Comparison of ENCODE assay signal across 34 cellular contexts in the genomic region with DNA sequence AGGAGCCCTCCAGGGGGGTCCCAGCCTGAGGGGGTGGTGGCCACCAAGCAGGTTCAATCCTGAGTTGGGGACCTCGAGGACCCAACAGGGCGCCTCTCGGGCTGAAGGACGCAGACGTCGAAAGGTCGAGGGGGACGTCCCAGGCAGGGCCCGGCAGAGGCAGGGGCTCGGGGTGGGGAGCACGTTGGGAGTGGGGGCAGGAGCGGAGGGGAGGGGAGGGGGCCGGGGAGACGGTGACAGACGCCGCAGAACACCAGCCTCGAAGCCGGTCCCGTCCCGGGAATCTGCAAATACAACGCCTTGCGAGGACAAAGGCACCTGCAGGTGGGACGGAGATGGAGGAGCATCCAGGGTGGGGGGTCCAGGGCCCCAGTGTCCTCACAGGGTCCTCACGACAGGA. TPM values are rescaled to one million over a fixed set of nuclear protein-coding genes. Genes with fewer than 3 reads are reported as not detected.
"Had no signal": no experiment of that assay in that cellular context is flagged by ENCODE, and none has a peak within 500 bp of the region (broad histone marks: within the 10 kb centered on the region; RNA-seq: fewer than 3 reads in every experiment).

No MANE protein-coding gene starts in this region.

- ATAC-seq: gastrocnemius medialis; left lung; lower lobe of right lung; naive thymus-derived CD8-positive, alpha-beta T cell; psoas muscle had no signal

- H3K4me1 ChIP-seq: parathyroid adenoma had no signal

- H3K27ac Mint-ChIP-seq: activated CD4-positive, alpha-beta memory T cell treated with anti-CD3 and anti-CD28 coated beads, Interleukin-2, amount 10 ng/mL, durations not matched to agents 7 days and 5 days; activated CD4-positive, alpha-beta T cell treated with anti-CD3 and anti-CD28 coated beads, Interleukin-2, amount 10 ng/mL, durations not matched to agents 7 days and 5 days; activated naive CD4-positive, alpha-beta T cell treated with anti-CD3 and anti-CD28 coated beads, Interleukin-2, amount 10 ng/mL, durations not matched to agents 7 days and 5 days; naive thymus-derived CD8-positive, alpha-beta T cell; T-helper 1 cell treated with Interleukin-12 subunit alpha and Interleukin-12 subunit beta and Interleukin-4 antibody, amounts not matched to agents 30 μg/mL and 1 μg/mL, for 36 hours had no signal

- H3K27ac ChIP-seq: brain microvascular endothelial cell, coronary artery, dorsolateral prefrontal cortex, gastrocnemius medialis, left lung, lower lobe of right lung, parathyroid adenoma, psoas muscle, testis, transverse colon had no signal

- H3K9me3 Mint-ChIP-seq: activated CD4-positive, alpha-beta memory T cell treated with anti-CD3 and anti-CD28 coated beads, Interleukin-2, amount 10 ng/mL, durations not matched to agents 7 days and 5 days; activated CD4-positive, alpha-beta T cell treated with anti-CD3 and anti-CD28 coated beads, Interleukin-2, amount 10 ng/mL, durations not matched to agents 7 days and 5 days; activated naive CD4-positive, alpha-beta T cell treated with anti-CD3 and anti-CD28 coated beads, Interleukin-2, amount 10 ng/mL, durations not matched to agents 7 days and 5 days; activated T-cell treated with anti-CD3 and anti-CD28 coated beads, Interleukin-2, amount 50 U/mL, for 24 hours; naive thymus-derived CD8-positive, alpha-beta T cell; neural crest cell; T-helper 1 cell treated with Interleukin-12 subunit alpha and Interleukin-12 subunit beta and Interleukin-4 antibody, amounts not matched to agents 30 μg/mL and 1 μg/mL, for 36 hours had no signal

- H3K4me2 ChIP-seq: smooth muscle cell had no signal

- H3K27me3 ChIP-seq: brain microvascular endothelial cell, dorsolateral prefrontal cortex, gastrocnemius medialis, testis, transverse colon had no signal

- H3K9me3 ChIP-seq: gastrocnemius medialis, left lung, lower lobe of right lung, psoas muscle, testis, transverse colon had no signal

- H3K4me3 Mint-ChIP-seq: activated CD4-positive, alpha-beta memory T cell treated with anti-CD3 and anti-CD28 coated beads, Interleukin-2, amount 10 ng/mL, durations not matched to agents 7 days and 5 days; activated CD4-positive, alpha-beta T cell treated with anti-CD3 and anti-CD28 coated beads, Interleukin-2, amount 10 ng/mL, durations not matched to agents 7 days and 5 days; activated naive CD4-positive, alpha-beta T cell treated with anti-CD3 and anti-CD28 coated beads, Interleukin-2, amount 10 ng/mL, durations not matched to agents 7 days and 5 days; activated T-cell treated with anti-CD3 and anti-CD28 coated beads, Interleukin-2, amount 50 U/mL, for 24 hours; naive thymus-derived CD8-positive, alpha-beta T cell; neural crest cell; T-helper 1 cell treated with Interleukin-12 subunit alpha and Interleukin-12 subunit beta and Interleukin-4 antibody, amounts not matched to agents 30 μg/mL and 1 μg/mL, for 36 hours had no signal

- DNase-seq: activated CD4-positive, alpha-beta memory T cell treated with anti-CD3 and anti-CD28 coated beads, Interleukin-2, amount 10 ng/mL, durations not matched to agents 7 days and 5 days; activated CD4-positive, alpha-beta T cell treated with anti-CD3 and anti-CD28 coated beads for 1 hour; activated CD4-positive, alpha-beta T cell treated with anti-CD3 and anti-CD28 coated beads, Interleukin-2, amount 10 ng/mL, durations not matched to agents 7 days and 5 days; activated CD8-positive, alpha-beta memory T cell treated with anti-CD3 and anti-CD28 coated beads, Interleukin-2, amount 50 U/mL, for 48 hours; activated gamma-delta T cell; activated naive CD4-positive, alpha-beta T cell treated with anti-CD3 and anti-CD28 coated beads, Interleukin-2, amount 10 ng/mL, durations not matched to agents 7 days and 5 days; activated T-cell treated with anti-CD3 and anti-CD28 coated beads, Interleukin-2, amount 50 U/mL, for 24 hours; amniotic stem cell; brain microvascular endothelial cell; dorsolateral prefrontal cortex; effector memory CD4-positive, alpha-beta T cell; gastrocnemius medialis; glutamatergic neuron; left lung; lower lobe of right lung; mesenchymal stem cell; naive thymus-derived CD8-positive, alpha-beta T cell; nucleus accumbens; stimulated activated CD4-positive, alpha-beta T cell treated with anti-CD3 and anti-CD28 coated beads, Interleukin-2, amount 100 ng/mL, for 24 hours; stimulated activated naive CD4-positive, alpha-beta T cell treated with Interleukin-2 at 50 U/mL for 16 hours; T1000; testis; transverse colon had no signal

- H3K27me3 Mint-ChIP-seq: activated T-cell treated with anti-CD3 and anti-CD28 coated beads, Interleukin-2, amount 50 U/mL, for 24 hours; naive thymus-derived CD8-positive, alpha-beta T cell had no signal

- H3K9ac ChIP-seq: parathyroid adenoma had no signal

- H3K4me3 ChIP-seq: coronary artery, dorsolateral prefrontal cortex, gastrocnemius medialis, left lung, lower lobe of right lung, psoas muscle, smooth muscle cell, testis, transverse colon had no signal

RNA-seq across cellular contexts. Expression of a gene that starts 4.1 kb away (rescaled TPM):
- total RNA-seq: activated CD4-positive, alpha-beta memory T cell treated with anti-CD3 and anti-CD28 coated beads, Interleukin-2, amount 10 ng/mL, durations not matched to agents 7 days and 5 days; cardiac septum; cerebellum; epithelial cell of proximal tubule; gastrocnemius medialis; smooth muscle cell; transverse colon; urinary bladder had no signal

RNA-seq across cellular contexts. Expression of a gene that starts 51.5 kb away (rescaled TPM):
- total RNA-seq: activated CD4-positive, alpha-beta memory T cell treated with anti-CD3 and anti-CD28 coated beads, Interleukin-2, amount 10 ng/mL, durations not matched to agents 7 days and 5 days; activated CD4-positive, alpha-beta T cell treated with anti-CD3 and anti-CD28 coated beads, Interleukin-2, amount 10 ng/mL, durations not matched to agents 7 days and 5 days; astrocyte; cardiac septum; cerebellum; epithelial cell of proximal tubule; gastrocnemius medialis; left lung; lower lobe of right lung; naive thymus-derived CD8-positive, alpha-beta T cell; neural crest cell; smooth muscle cell; testis; transverse colon; urinary bladder had no signal
